2 cellular contexts compared by ENCODE assay signal in the genomic region with DNA sequence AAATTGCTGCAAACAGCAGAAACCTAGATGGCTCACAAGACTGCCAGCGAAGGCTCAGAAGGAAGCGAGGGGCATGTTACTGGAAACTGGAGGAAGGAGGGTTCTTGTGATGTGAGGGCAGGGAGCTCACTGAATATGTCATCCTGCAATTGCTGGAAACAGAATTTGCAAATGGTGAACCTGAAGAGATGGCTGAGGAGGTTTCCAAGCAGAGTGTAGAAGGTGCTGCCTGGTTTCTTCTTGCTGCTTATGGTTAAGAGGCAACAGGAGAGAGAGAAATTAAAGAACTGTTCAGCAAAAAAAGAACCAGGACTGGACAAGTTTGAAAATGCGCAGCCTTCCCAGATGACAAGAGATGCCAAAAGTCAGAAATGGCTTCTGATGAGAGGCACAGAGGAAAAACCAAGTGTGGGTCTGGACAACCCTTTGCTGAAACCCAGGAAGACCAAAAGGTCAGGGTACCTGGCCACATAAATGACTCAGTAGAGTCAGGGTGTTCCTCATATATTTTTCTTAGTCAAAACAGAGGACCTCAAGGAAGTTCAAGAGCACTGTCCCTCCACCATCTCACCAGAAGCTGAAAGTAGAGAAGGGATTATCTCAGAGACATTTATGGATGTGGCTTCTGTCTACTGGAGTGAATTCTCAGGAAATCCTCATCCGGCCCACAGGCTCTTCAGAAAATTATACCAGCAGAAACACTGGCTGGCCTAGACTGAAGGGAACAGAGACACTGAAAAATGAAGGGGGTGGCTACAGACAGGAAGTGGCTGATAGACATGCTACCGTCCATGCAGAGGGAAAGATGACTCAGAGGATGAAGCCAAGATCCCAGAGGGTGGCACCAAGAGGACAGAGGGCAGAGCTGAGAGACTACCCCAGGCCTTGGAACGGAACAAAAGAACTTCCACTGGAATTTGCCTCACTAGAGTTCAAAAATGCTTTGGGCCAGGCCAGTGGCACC.
TF ChIP-seq lines count a peak whose summit lies in the region.

No MANE protein-coding gene starts in this region.

TF ChIP-seq in SK-N-SH treated with all-trans-retinoic acid at 6 μM for 48 hours, 23 proteins besides CTCF, POLR2A, EP300 and RAD21:
- TF ChIP-seq, protein P1, sequence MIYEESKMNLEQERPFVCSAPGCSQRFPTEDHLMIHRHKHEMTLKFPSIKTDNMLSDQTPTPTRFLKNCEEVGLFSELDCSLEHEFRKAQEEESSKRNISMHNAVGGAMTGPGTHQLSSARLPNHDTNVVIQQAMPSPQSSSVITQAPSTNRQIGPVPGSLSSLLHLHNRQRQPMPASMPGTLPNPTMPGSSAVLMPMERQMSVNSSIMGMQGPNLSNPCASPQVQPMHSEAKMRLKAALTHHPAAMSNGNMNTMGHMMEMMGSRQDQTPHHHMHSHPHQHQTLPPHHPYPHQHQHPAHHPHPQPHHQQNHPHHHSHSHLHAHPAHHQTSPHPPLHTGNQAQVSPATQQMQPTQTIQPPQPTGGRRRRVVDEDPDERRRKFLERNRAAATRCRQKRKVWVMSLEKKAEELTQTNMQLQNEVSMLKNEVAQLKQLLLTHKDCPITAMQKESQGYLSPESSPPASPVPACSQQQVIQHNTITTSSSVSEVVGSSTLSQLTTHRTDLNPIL (CRISPR knock-in tag; IDR thresholded peaks at IDR 0.05; ENCODE audit: low read depth) = no peak
- TF ChIP-seq POU6F1 (CRISPR knock-in tag; IDR thresholded peaks at IDR 0.05; ENCODE audit: borderline replicate concordance, low read depth) = no peak
- TF ChIP-seq PATZ1 (CRISPR knock-in tag; IDR thresholded peaks at IDR 0.05; ENCODE audit: borderline replicate concordance) = no peak
- TF ChIP-seq ZFP3 (CRISPR knock-in tag; IDR thresholded peaks at IDR 0.05) = no peak
- TF ChIP-seq PPARA (CRISPR knock-in tag; IDR thresholded peaks at IDR 0.05; ENCODE audit: borderline replicate concordance) = no peak
- TF ChIP-seq, protein P2, sequence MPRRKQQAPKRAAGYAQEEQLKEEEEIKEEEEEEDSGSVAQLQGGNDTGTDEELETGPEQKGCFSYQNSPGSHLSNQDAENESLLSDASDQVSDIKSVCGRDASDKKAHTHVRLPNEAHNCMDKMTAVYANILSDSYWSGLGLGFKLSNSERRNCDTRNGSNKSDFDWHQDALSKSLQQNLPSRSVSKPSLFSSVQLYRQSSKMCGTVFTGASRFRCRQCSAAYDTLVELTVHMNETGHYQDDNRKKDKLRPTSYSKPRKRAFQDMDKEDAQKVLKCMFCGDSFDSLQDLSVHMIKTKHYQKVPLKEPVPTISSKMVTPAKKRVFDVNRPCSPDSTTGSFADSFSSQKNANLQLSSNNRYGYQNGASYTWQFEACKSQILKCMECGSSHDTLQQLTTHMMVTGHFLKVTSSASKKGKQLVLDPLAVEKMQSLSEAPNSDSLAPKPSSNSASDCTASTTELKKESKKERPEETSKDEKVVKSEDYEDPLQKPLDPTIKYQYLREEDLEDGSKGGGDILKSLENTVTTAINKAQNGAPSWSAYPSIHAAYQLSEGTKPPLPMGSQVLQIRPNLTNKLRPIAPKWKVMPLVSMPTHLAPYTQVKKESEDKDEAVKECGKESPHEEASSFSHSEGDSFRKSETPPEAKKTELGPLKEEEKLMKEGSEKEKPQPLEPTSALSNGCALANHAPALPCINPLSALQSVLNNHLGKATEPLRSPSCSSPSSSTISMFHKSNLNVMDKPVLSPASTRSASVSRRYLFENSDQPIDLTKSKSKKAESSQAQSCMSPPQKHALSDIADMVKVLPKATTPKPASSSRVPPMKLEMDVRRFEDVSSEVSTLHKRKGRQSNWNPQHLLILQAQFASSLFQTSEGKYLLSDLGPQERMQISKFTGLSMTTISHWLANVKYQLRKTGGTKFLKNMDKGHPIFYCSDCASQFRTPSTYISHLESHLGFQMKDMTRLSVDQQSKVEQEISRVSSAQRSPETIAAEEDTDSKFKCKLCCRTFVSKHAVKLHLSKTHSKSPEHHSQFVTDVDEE (CRISPR knock-in tag; IDR thresholded peaks at IDR 0.05) = no peak
- TF ChIP-seq ISL1 (CRISPR knock-in tag; IDR thresholded peaks at IDR 0.05) = no peak
- no peak for TF ChIP-seq GLIS3 (CRISPR knock-in tag; IDR thresholded peaks at IDR 0.05)
- TF ChIP-seq ZNF8 (CRISPR knock-in tag; IDR thresholded peaks at IDR 0.05) = no peak
- TF ChIP-seq ESRRG (CRISPR knock-in tag; IDR thresholded peaks at IDR 0.05) = no peak
- TF ChIP-seq CSDC2 (CRISPR knock-in tag; IDR thresholded peaks at IDR 0.05) = no peak
- no peak for TF ChIP-seq ARNTL (CRISPR knock-in tag; IDR thresholded peaks at IDR 0.05; ENCODE audit: borderline replicate concordance, low read depth)

TF ChIP-seq in SK-N-SH, 30 proteins besides CTCF, POLR2A, EP300 and RAD21:
- TF ChIP-seq, protein P3, sequence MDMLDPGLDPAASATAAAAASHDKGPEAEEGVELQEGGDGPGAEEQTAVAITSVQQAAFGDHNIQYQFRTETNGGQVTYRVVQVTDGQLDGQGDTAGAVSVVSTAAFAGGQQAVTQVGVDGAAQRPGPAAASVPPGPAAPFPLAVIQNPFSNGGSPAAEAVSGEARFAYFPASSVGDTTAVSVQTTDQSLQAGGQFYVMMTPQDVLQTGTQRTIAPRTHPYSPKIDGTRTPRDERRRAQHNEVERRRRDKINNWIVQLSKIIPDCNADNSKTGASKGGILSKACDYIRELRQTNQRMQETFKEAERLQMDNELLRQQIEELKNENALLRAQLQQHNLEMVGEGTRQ (IDR thresholded peaks at IDR 0.05; ENCODE audit: borderline replicate concordance, low read depth, low read length) = no peak
TF ChIP-seq in SK-N-SH: peak in this region for 0.
